22 cellular contexts compared by ENCODE assay signal in the genomic region with DNA sequence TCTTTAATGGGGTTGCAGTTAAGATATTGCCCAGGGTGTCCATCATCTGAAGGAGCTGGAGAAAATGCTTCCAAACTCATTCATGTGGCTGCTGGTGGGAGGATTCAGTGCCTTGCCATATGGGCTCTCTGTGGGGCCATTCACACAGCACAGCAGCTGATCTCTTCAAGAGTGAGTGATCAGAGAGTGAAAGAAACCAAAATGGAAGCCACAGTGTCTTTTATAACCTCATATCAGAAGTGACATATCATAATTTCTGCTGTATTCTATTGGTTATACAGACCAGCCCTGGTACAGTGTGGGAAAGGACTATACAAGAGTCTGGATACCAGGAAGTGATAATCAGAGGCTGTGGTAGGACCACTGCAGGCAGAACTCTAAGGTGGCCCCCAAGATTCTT. TPM values are rescaled to one million over a fixed set of nuclear protein-coding genes. Genes with fewer than 3 reads are reported as not detected.
DNase-seq lines count a peak whose midpoint lies in the region; ATAC-seq lines count a peak whose summit lies in the region.
"Had no signal": no experiment of that assay in that cellular context is flagged by ENCODE, and none has a peak within 500 bp of the region (broad histone marks: within the 10 kb centered on the region; RNA-seq: fewer than 3 reads in every experiment).

No MANE protein-coding gene starts in this region.

- peaks cover 24% of the 10 kb centered on the region for H3K36me3 Mint-ChIP-seq in T-helper 1 cell treated with Interleukin-12 subunit alpha and Interleukin-12 subunit beta and Interleukin-4 antibody, amounts not matched to agents 30 μg/mL and 1 μg/mL, for 36 hours (ENCODE audit: low read depth)
- H3K36me3 Mint-ChIP-seq in activated T-cell treated with anti-CD3 and anti-CD28 coated beads, Interleukin-2, amount 50 U/mL, for 72 hours (ENCODE audit: insufficient read depth in 2 of 2), result peaks cover 5 to 12% of the 10 kb centered on the region in 2 donors
- peaks cover 19% of the 10 kb centered on the region for H3K36me3 Mint-ChIP-seq in activated naive CD8-positive, alpha-beta T cell treated with anti-CD3 and anti-CD28 coated beads for 36 hours
- H3K36me3 Mint-ChIP-seq: IgD-negative memory B cell had no signal

- H3K27ac Mint-ChIP-seq in T-helper 1 cell treated with Interleukin-12 subunit alpha and Interleukin-12 subunit beta and Interleukin-4 antibody, amounts not matched to agents 30 μg/mL and 1 μg/mL, for 36 hours, result peak overlapping the region; percentile 13
- no peak overlapping the region for H3K27ac Mint-ChIP-seq in activated T-cell treated with anti-CD3 and anti-CD28 coated beads, Interleukin-2, amount 50 U/mL, for 72 hours
- H3K27ac Mint-ChIP-seq in activated naive CD8-positive, alpha-beta T cell treated with anti-CD3 and anti-CD28 coated beads for 36 hours, result peak overlapping the region; percentile 60
- H3K27ac Mint-ChIP-seq: CD4-positive, CD25-positive, alpha-beta regulatory T cell; IgD-negative memory B cell had no signal

- DNase-seq in T-helper 1 cell (no peak), activated T-cell treated with anti-CD3 and anti-CD28 coated beads for 4 hours (no peak), GF-D8 (lab: John Stamatoyannopoulos, UW) (no peak)
- peak in 1 of 2 donors; percentile 8 for DNase-seq in activated T-cell treated with anti-CD3 and anti-CD28 coated beads, Interleukin-2, amount 50 U/mL, for 72 hours
- DNase-seq in activated naive CD8-positive, alpha-beta T cell treated with anti-CD3 and anti-CD28 coated beads for 36 hours, result no peak
- no peak for DNase-seq in stimulated activated naive CD8-positive, alpha-beta T cell treated with anti-CD3 and anti-CD28 coated beads, Interleukin-15, Interleukin-2, amounts not matched to agents 100 U/mL and 50 U/mL, for 24 hours
- DNase-seq: BE2C; CD4-positive, CD25-positive, alpha-beta regulatory T cell; COR-L47; DMS153; GOT3; Kasumi-1; MV-4-11; NCI-H1694 treated with DMSO at 0.1 percent for 48 hours; NCI-H510A; NCI-H748 treated with DMSO at 0.1 percent for 48 hours had no signal

- peaks cover 37% of the 10 kb centered on the region for H3K4me1 Mint-ChIP-seq in T-helper 1 cell treated with Interleukin-12 subunit alpha and Interleukin-12 subunit beta and Interleukin-4 antibody, amounts not matched to agents 30 μg/mL and 1 μg/mL, for 36 hours (ENCODE audit: low read depth)
- peaks cover 32% of the 10 kb centered on the region for H3K4me1 Mint-ChIP-seq in activated T-cell treated with anti-CD3 and anti-CD28 coated beads, Interleukin-2, amount 50 U/mL, for 72 hours (ENCODE audit: low read depth)
- H3K4me1 Mint-ChIP-seq in activated naive CD8-positive, alpha-beta T cell treated with anti-CD3 and anti-CD28 coated beads for 36 hours, result peaks cover 28% of the 10 kb centered on the region

- no peak overlapping the region for H3K4me3 Mint-ChIP-seq in T-helper 1 cell treated with Interleukin-12 subunit alpha and Interleukin-12 subunit beta and Interleukin-4 antibody, amounts not matched to agents 30 μg/mL and 1 μg/mL, for 36 hours
- peak overlapping the region in 1 of 2 donors; percentile 55 for H3K4me3 Mint-ChIP-seq in activated T-cell treated with anti-CD3 and anti-CD28 coated beads, Interleukin-2, amount 50 U/mL, for 72 hours
- H3K4me3 Mint-ChIP-seq in activated naive CD8-positive, alpha-beta T cell treated with anti-CD3 and anti-CD28 coated beads for 36 hours, result no peak overlapping the region
- H3K4me3 Mint-ChIP-seq: CD4-positive, CD25-positive, alpha-beta regulatory T cell; IgD-negative memory B cell had no signal

- peaks cover 21% of the 10 kb centered on the region for H3K9me3 Mint-ChIP-seq in T-helper 1 cell treated with Interleukin-12 subunit alpha and Interleukin-12 subunit beta and Interleukin-4 antibody, amounts not matched to agents 30 μg/mL and 1 μg/mL, for 36 hours
- peaks cover 6 to 9% of the 10 kb centered on the region in 2 donors for H3K9me3 Mint-ChIP-seq in activated T-cell treated with anti-CD3 and anti-CD28 coated beads, Interleukin-2, amount 50 U/mL, for 72 hours
- peaks cover 9% of the 10 kb centered on the region for H3K9me3 Mint-ChIP-seq in activated naive CD8-positive, alpha-beta T cell treated with anti-CD3 and anti-CD28 coated beads for 36 hours

- no peaks in the 10 kb centered on the region for H3K27me3 Mint-ChIP-seq in T-helper 1 cell treated with Interleukin-12 subunit alpha and Interleukin-12 subunit beta and Interleukin-4 antibody, amounts not matched to agents 30 μg/mL and 1 μg/mL, for 36 hours (ENCODE audit: low read depth)
- no peaks in the 10 kb centered on the region for H3K27me3 Mint-ChIP-seq in activated T-cell treated with anti-CD3 and anti-CD28 coated beads, Interleukin-2, amount 50 U/mL, for 72 hours (ENCODE audit: low read depth)
- peaks cover 3% of the 10 kb centered on the region for H3K27me3 Mint-ChIP-seq in activated naive CD8-positive, alpha-beta T cell treated with anti-CD3 and anti-CD28 coated beads for 36 hours
- H3K27me3 Mint-ChIP-seq: CD4-positive, CD25-positive, alpha-beta regulatory T cell; IgD-negative memory B cell had no signal

- peak; percentile 73 for ATAC-seq in activated T-cell treated with anti-CD3 and anti-CD28 coated beads, Interleukin-2, amount 50 U/mL, for 72 hours (replicated peaks in 1 of 2)
- ATAC-seq in stimulated activated naive CD8-positive, alpha-beta T cell treated with anti-CD3 and anti-CD28 coated beads, Interleukin-15, Interleukin-2, amounts not matched to agents 100 U/mL and 50 U/mL, for 24 hours, result peak; percentile 64
- ATAC-seq in HG02571 (IDR thresholded peaks at IDR 0.05; ENCODE audit: unreplicated experiment), result no peak
- ATAC-seq: HCT116, Right ventricle myocardium inferior had no signal

RNA-seq across cellular contexts. Expression of a gene that starts 33.6 kb away (rescaled TPM):
- 1 to 10 TPM; 1.9 TPM for total RNA-seq in activated T-cell treated with anti-CD3 and anti-CD28 coated beads, Interleukin-2, amount 50 U/mL, for 72 hours
- total RNA-seq in activated naive CD8-positive, alpha-beta T cell treated with anti-CD3 and anti-CD28 coated beads for 36 hours, result 1 to 10 TPM; 1.1 to 1.3 TPM
- total RNA-seq: OCI-LY7, Right ventricle myocardium inferior had no signal
